ENCODE assay signal across 19 cellular contexts in genomic region chr9:98381311-98382103, GRCh38.
A peak's percentile ranks its signal among the peaks of the same experiment; 100 is the strongest.
DNase-seq lines count a peak whose midpoint lies in the region; ATAC-seq and TF ChIP-seq lines count a peak whose summit lies in the region.
"Had no signal": no experiment of that assay in that cellular context is flagged by ENCODE, and none has a peak within 500 bp of the region (broad histone marks: within the 10 kb centered on the region; RNA-seq: fewer than 3 reads in every experiment).

No MANE protein-coding gene starts in this region.

- H3K36me3 ChIP-seq in tibial artery (no peaks in the 10 kb centered on the region), A673 (ENCODE audit: insufficient read depth, low read length, poor library complexity, severe bottlenecking) (no peaks in the 10 kb centered on the region)
- H3K36me3 ChIP-seq: BLaER1 treated with 17β-estradiol and CSF1 and Interleukin-3, amounts not matched to agents 10 nM and 100 nM; brain microvascular endothelial cell; gastrocnemius medialis; left ventricle myocardium inferior; tibial nerve had no signal

- DNase-seq in NOMO-1 treated with DMSO at 0.1 percent for 48 hours (lab: John Stamatoyannopoulos, UW; ENCODE audit: unreplicated experiment) (peak; percentile 42), NCI-H226 (no peak), tibial artery (no peak), A673 (ENCODE audit: low spot score) (no peak)
- DNase-seq: activated CD4-positive, alpha-beta memory T cell treated with anti-CD3 and anti-CD28 coated beads for 36 hours; activated naive CD8-positive, alpha-beta T cell treated with anti-CD3 and anti-CD28 coated beads, Interleukin-2, amount 10 ng/mL, durations not matched to agents 7 days and 5 days; activated T-cell treated with anti-CD3 and anti-CD28 coated beads, Interleukin-2, amount 50 U/mL, for 24 hours; brain microvascular endothelial cell; gastrocnemius medialis; left ventricle myocardium inferior; NCI-H2029 treated with DMSO at 0.1 percent for 48 hours; NCI-H526; stimulated activated CD4-positive, alpha-beta T cell treated with anti-CD3 and anti-CD28 coated beads, Interleukin-4, amount 100 ng/mL, for 4 hours had no signal

- no peaks in the 10 kb centered on the region for H3K4me1 ChIP-seq in tibial artery
- H3K4me1 ChIP-seq in A673 (ENCODE audit: insufficient read depth, low read length, poor library complexity, severe bottlenecking): no peaks in the 10 kb centered on the region
- H3K4me1 ChIP-seq: gastrocnemius medialis, tibial nerve had no signal

- H3K27me3 ChIP-seq in tibial artery (no peaks in the 10 kb centered on the region), A673 (replicated peaks; ENCODE audit: insufficient read depth, low read depth, low read length, poor library complexity) (peaks cover 2% of the 10 kb centered on the region)
- H3K27me3 ChIP-seq: BLaER1 treated with 17β-estradiol and CSF1 and Interleukin-3, amounts not matched to agents 10 nM and 100 nM; brain microvascular endothelial cell; gastrocnemius medialis; tibial nerve had no signal

- peak; percentile 71 for ATAC-seq in GM19043 (IDR thresholded peaks at IDR 0.05; ENCODE audit: low read depth, unreplicated experiment)
- ATAC-seq in HG02678 (IDR thresholded peaks at IDR 0.05; ENCODE audit: unreplicated experiment): peak; percentile 62
- no peak for ATAC-seq in GM18498 (IDR thresholded peaks at IDR 0.05; ENCODE audit: unreplicated experiment)
- ATAC-seq: gastrocnemius medialis had no signal

- POLR2A ChIA-PET in A673 (lab: Charles Lee; ENCODE audit: low non-redundant PET): interaction anchor here (0.6 kb wide), 1 partner anchor 455 kb away, joined by 3 read pairs; no protein-coding TSS in a partner anchor

- no TSS peak for BruUV-seq in A673 (replicated peaks; lab: Mats Ljungman, UMichigan)

- CTCF ChIA-PET in A673 (lab: Charles Lee): no interaction called here

- intact Hi-C loops in tibial artery (cut with DNase I; ENCODE audit: low total_unique reads) (no loop called here), A673 (cut with micrococcal nuclease; ENCODE audit: unreplicated experiment) (no loop called here)

- no peaks in the 10 kb centered on the region for H3K9me3 ChIP-seq in tibial artery
- no peaks in the 10 kb centered on the region for H3K9me3 ChIP-seq in A673 (ENCODE audit: low read depth, low read length, poor library complexity, severe bottlenecking)
- H3K9me3 ChIP-seq: gastrocnemius medialis, left ventricle myocardium inferior, tibial nerve had no signal

- H3K27ac ChIP-seq in tibial artery (no peak overlapping the region), A673 (ENCODE audit: low read depth, low read length, poor library complexity, severe bottlenecking) (no peak overlapping the region)
- H3K27ac ChIP-seq: BLaER1 treated with 17β-estradiol and CSF1 and Interleukin-3, amounts not matched to agents 10 nM and 100 nM; brain microvascular endothelial cell; epithelial cell of prostate; gastrocnemius medialis; left ventricle myocardium inferior; tibial nerve had no signal

- H3K4me3 ChIP-seq in tibial artery (no peak overlapping the region), A673 (ENCODE audit: low read depth, low read length, poor library complexity, severe bottlenecking) (no peak overlapping the region)
- H3K4me3 ChIP-seq: BLaER1 treated with 17β-estradiol and CSF1 and Interleukin-3, amounts not matched to agents 10 nM and 100 nM; gastrocnemius medialis; left ventricle myocardium inferior; tibial nerve had no signal

- TF ChIP-seq CTCF in tibial artery (IDR thresholded peaks at IDR 0.05) (no peak), A673 (conservative IDR thresholded peaks at IDR 0.05; ENCODE audit: low read depth, low read length) (no peak)
